In the genomic region with DNA sequence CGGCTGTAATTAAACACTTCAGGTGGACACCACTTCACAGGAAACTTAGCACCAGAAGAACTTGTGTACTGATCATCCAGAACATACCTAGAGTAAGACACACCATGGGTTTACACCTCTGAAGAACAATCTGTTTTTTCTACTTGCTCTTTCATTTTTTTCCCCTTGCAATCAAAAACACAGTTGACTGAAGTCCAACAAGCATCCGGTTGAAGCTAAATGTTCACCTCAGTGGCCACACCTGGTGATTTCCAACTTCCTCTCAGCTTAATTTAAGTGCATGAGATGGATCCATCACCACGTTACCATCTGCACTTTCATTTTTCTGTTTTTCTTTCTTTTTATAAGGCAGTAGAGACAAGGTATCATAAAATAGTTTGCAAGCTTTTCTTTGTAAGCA, we compare ENCODE assay signal across 10 cellular contexts. TPM values are rescaled to one million over a fixed set of nuclear protein-coding genes. Genes with fewer than 3 reads are reported as not detected.
DNase-seq lines count a peak whose midpoint lies in the region; ATAC-seq and TF ChIP-seq lines count a peak whose summit lies in the region.
"Had no signal": no experiment of that assay in that cellular context is flagged by ENCODE, and none has a peak within 500 bp of the region (broad histone marks: within the 10 kb centered on the region; RNA-seq: fewer than 3 reads in every experiment).

No MANE protein-coding gene starts in this region.

- peaks cover 0 to 8% (median 0%) of the 10 kb centered on the region in 4 donors for H3K36me3 ChIP-seq in sigmoid colon

- DNase-seq in central memory CD8-positive, alpha-beta T cell (ENCODE audit: low spot score in 2 of 2), result no peak
- DNase-seq in DMS79 (lab: John Stamatoyannopoulos, UW) (no peak), sigmoid colon (no peak), NCI-H2029 (lab: John Stamatoyannopoulos, UW) (no peak)
- no peak for DNase-seq in stimulated activated CD8-positive, alpha-beta memory T cell treated with anti-CD3 and anti-CD28 coated beads, Interleukin-4, amount 100 ng/mL, for 48 hours
- DNase-seq: mammary epithelial cell, NCI-H1930 had no signal

- H3K4me3 ChIP-seq in sigmoid colon, result no peak overlapping the region

- no peaks in the 10 kb centered on the region for H3K4me1 ChIP-seq in sigmoid colon

- H3K4me1 Mint-ChIP-seq in central memory CD8-positive, alpha-beta T cell, result peaks cover 63% of the 10 kb centered on the region

- H3K4me3 Mint-ChIP-seq in central memory CD8-positive, alpha-beta T cell, result peak overlapping the region; percentile 56

- no peaks in the 10 kb centered on the region for H3K9me3 Mint-ChIP-seq in central memory CD8-positive, alpha-beta T cell

- TF ChIP-seq CTCF in sigmoid colon (IDR thresholded peaks at IDR 0.05), result no peak

- ATAC-seq in GM18517 (IDR thresholded peaks at IDR 0.05; ENCODE audit: unreplicated experiment), result peak; percentile 80
- ATAC-seq in GM21381 (IDR thresholded peaks at IDR 0.05; ENCODE audit: unreplicated experiment), result peak; percentile 84
- ATAC-seq in HG03342 (IDR thresholded peaks at IDR 0.05; ENCODE audit: unreplicated experiment), result peak; percentile 84
- ATAC-seq in central memory CD8-positive, alpha-beta T cell (replicated peaks; ENCODE audit: extremely low read depth, poor library complexity, severe bottlenecking), result peak; percentile 55

- TF ChIP-seq POLR2A in sigmoid colon (IDR thresholded peaks at IDR 0.05), result no peak

- no peak for TF ChIP-seq EP300 in sigmoid colon (IDR thresholded peaks at IDR 0.05)

- WGBS in sigmoid colon, 2 donors, result 39 to 45% methylated on average over 3 of the region's 3 CpGs

- peaks cover 10% of the 10 kb centered on the region for H3K36me3 Mint-ChIP-seq in central memory CD8-positive, alpha-beta T cell (ENCODE audit: insufficient read depth)

- intact Hi-C loops in sigmoid colon (cut with DNase I), result no loop called here

- no peaks in the 10 kb centered on the region for H3K27me3 ChIP-seq in sigmoid colon

- H3K9me3 ChIP-seq in sigmoid colon, result no peaks in the 10 kb centered on the region

- peak overlapping the region; percentile 41 for H3K27ac Mint-ChIP-seq in central memory CD8-positive, alpha-beta T cell (ENCODE audit: low read depth)

- no peak overlapping the region for H3K27ac ChIP-seq in sigmoid colon

- no peaks in the 10 kb centered on the region for H3K27me3 Mint-ChIP-seq in central memory CD8-positive, alpha-beta T cell

RNA-seq across cellular contexts. Expression of a gene that starts 4.9 kb away (rescaled TPM):
- total RNA-seq in sigmoid colon, result 1 to 10 TPM in 1 of 4 donors, under 1 TPM in 3; 0.55 to 1.1 (median 0.85) TPM
- polyA plus RNA-seq in sigmoid colon, result 1 to 10 TPM in 1 of 3 donors, not detected in 2; 7.5 TPM
- polyA plus RNA-seq: mammary epithelial cell had no signal
